ENCODE assay signal across 8 cellular contexts in the genomic region with DNA sequence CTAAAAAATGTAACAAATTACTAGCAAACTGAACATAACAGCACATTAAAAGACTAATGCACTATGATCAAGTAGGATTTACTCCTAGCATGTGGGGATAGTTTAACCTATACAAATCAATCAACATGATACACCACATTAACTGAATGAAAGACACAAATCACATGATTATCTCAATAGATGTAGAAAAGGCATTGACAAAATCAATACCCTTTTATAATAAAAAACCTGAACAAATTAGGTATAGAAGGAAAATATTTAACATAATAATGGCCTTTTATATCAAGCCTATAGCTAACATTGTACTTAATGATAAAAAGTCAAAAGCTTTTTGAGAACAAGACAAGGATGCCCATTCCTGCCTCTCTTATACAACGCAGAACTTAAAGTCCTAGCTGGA.
"Had no signal": no experiment of that assay in that cellular context is flagged by ENCODE, and none has a peak within 500 bp of the region (broad histone marks: within the 10 kb centered on the region; RNA-seq: fewer than 3 reads in every experiment).

No MANE protein-coding gene starts in this region.

- DNase-seq: GDM1, GF-D8 had no signal

- FAIRE-seq: G401.6, GM12878, GM12891, GM12892, GM18507, GM19239 had no signal

- H3K4me3 ChIP-seq: GM12878 had no signal

- ATAC-seq: GM12878 had no signal
